18 cellular contexts compared by ENCODE assay signal in genomic region chr13:51637852-51638496, GRCh38. TPM values are rescaled to one million over a fixed set of nuclear protein-coding genes. Genes with fewer than 3 reads are reported as not detected.
DNase-seq lines count a peak whose midpoint lies in the region; ATAC-seq and TF ChIP-seq lines count a peak whose summit lies in the region.
"Had no signal": no experiment of that assay in that cellular context is flagged by ENCODE, and none has a peak within 500 bp of the region (broad histone marks: within the 10 kb centered on the region; RNA-seq: fewer than 3 reads in every experiment).

No MANE protein-coding gene starts in this region.

- peak overlapping the region; percentile 71 for H3K27ac ChIP-seq in VCaP
- no peak overlapping the region for H3K27ac ChIP-seq in iPS-18a (ENCODE audit: low read length)
- H3K27ac ChIP-seq in smooth muscle cell (ENCODE audit: low read depth), result peak overlapping the region; percentile 67
- H3K27ac ChIP-seq: left lung had no signal

- H3F3A ChIP-seq in smooth muscle cell (ENCODE audit: low read depth), result no peaks in the 10 kb centered on the region

- in situ Hi-C loops in GM13977 (cut with MboI; ENCODE audit: low pct_unique_long_range_greater_than_20kb, low sequenced_read_pairs, unreplicated experiment), result no loop called here

- H3K9me3 ChIP-seq in iPS-18a (ENCODE audit: control insufficient read depth, low read depth, low read length), result no peaks in the 10 kb centered on the region
- H3K9me3 ChIP-seq in smooth muscle cell (replicated peaks; ENCODE audit: low read depth), result no peaks in the 10 kb centered on the region
- H3K9me3 ChIP-seq: left lung had no signal

- H3K4me3 ChIP-seq in iPS-18a (ENCODE audit: low read length), result peak overlapping the region; percentile 11
- no peak overlapping the region for H3K4me3 ChIP-seq in smooth muscle cell
- H3K4me3 ChIP-seq: left lung had no signal

- H3K4me1 ChIP-seq in iPS-18a (ENCODE audit: control insufficient read depth, low read depth, low read length) (peaks cover 49% of the 10 kb centered on the region), smooth muscle cell (ENCODE audit: low read depth) (peaks cover 31% of the 10 kb centered on the region)

- DNase-seq in HT1080 (ENCODE audit: low read depth) (peak; percentile 24), smooth muscle cell (lab: John Stamatoyannopoulos, UW; ENCODE audit: unreplicated experiment) (no peak), GM13977 (ENCODE audit: low spot score) (no peak)
- DNase-seq: activated CD4-positive, alpha-beta T cell treated with anti-CD3 and anti-CD28 coated beads, Interleukin-2, amount 50 U/mL, for 1 hour; activated T-cell treated with anti-CD3 and anti-CD28 coated beads for 4 hours; DND-41; effector memory CD4-positive, alpha-beta T cell; H7; left lung; MV-4-11; naive thymus-derived CD8-positive, alpha-beta T cell; retina; T-helper 9 cell had no signal

- peaks cover 31% of the 10 kb centered on the region for H3K79me2 ChIP-seq in smooth muscle cell (ENCODE audit: low read depth)

- TF ChIP-seq CTCF in VCaP (conservative IDR thresholded peaks at IDR 0.05), result no peak
- no peak for TF ChIP-seq CTCF in smooth muscle cell (IDR thresholded peaks at IDR 0.05; ENCODE audit: borderline replicate concordance, insufficient read depth, poor library complexity, severe bottlenecking)
- TF ChIP-seq CTCF in GM13977 (IDR thresholded peaks at IDR 0.05; ENCODE audit: extremely low read depth, insufficient read depth, missing control alignments), result no peak

- ATAC-seq in HG02610 (IDR thresholded peaks at IDR 0.05; ENCODE audit: unreplicated experiment) (no peak), HG02642 (IDR thresholded peaks at IDR 0.05; ENCODE audit: poor library complexity, unreplicated experiment) (no peak)
- ATAC-seq: left lung; naive thymus-derived CD8-positive, alpha-beta T cell; Right ventricle myocardium inferior had no signal

- H3K4me2 ChIP-seq in smooth muscle cell, result peak overlapping the region; percentile 73

- H3K27me3 ChIP-seq in iPS-18a (ENCODE audit: control insufficient read depth, insufficient read depth, low read length), result no peaks in the 10 kb centered on the region
- no peaks in the 10 kb centered on the region for H3K27me3 ChIP-seq in smooth muscle cell (ENCODE audit: low read depth)
- H3K27me3 ChIP-seq: left lung had no signal

- WGBS in smooth muscle cell (ENCODE audit: low lambda C conversion rate), result 46% methylated on average over 6 of the region's 6 CpGs

- H3K36me3 ChIP-seq in iPS-18a (ENCODE audit: control insufficient read depth, low read depth, low read length) (no peaks in the 10 kb centered on the region), smooth muscle cell (ENCODE audit: low read depth) (no peaks in the 10 kb centered on the region)
- H3K36me3 ChIP-seq: left lung had no signal

- no peak overlapping the region for H3K9ac ChIP-seq in iPS-18a (ENCODE audit: low read length)
- peak overlapping the region; percentile 21 for H3K9ac ChIP-seq in smooth muscle cell (ENCODE audit: low read depth)

- H4K20me1 ChIP-seq in smooth muscle cell (ENCODE audit: low read depth), result no peaks in the 10 kb centered on the region

- H2AFZ ChIP-seq in smooth muscle cell (ENCODE audit: low read depth), result no peak overlapping the region

RNA-seq across cellular contexts. Expression of gene WDFY2, which starts 53.7 kb away (rescaled TPM):
- 7.4 and 9.9 TPM in 2 replicates for total RNA-seq in HT1080 (2014; rRNA removed; shearing (Covaris generic))
- 10.4 and 13.0 TPM in 2 replicates for polyA plus RNA-seq in HT1080 (2015; cell fraction: cytosol; rRNA removed)
- polyA plus RNA-seq in HT1080 (2015; cell fraction: nucleus; rRNA removed), result 52.8 and 66.4 TPM in 2 replicates
- total RNA-seq in smooth muscle cell, result 9.3 and 13.7 TPM in 2 replicates
- 6.6 and 9.8 TPM in 2 replicates for polyA plus RNA-seq in smooth muscle cell
